ENCODE assay signal across 16 cellular contexts in the genomic region with DNA sequence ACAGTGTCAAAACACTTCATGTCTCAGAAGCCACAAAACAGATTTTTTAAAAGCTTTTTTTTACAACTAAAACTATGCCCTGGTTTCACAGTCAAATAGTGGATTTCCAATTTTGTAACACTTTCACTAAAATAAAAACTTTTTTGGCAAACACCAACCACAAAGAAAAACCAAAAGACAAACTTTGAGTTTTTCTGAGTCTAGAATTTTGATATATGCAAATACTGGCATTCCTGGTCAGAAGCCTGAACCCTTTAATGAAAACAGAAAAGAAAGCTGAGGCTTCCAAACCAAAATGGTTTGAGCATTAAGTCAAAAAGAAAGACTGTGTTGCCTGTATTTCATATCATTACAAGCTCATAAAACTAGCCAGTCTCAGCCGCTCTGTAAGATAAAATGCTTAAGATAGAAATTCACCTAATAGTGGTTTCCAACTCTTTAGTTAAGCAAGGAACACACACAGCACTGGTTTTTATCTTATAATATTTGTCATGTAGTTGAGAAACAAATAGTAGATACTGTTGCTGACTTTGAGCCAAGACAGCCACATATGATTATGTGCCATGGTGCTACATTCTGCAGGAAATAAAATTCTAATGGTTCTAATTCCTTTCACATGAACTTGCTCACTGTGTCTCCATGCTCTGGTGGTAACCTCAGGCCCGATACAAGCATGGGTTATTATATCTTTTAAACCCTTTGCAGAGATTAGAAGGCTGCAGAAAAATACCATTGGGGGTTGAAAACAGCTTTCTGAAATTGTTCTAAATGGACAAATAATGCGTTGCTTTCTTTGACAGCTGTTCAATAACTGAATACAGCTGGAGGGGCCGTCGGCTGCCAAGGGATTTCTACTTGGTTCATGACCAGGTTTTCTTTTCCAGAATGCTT. TPM values are rescaled to one million over a fixed set of nuclear protein-coding genes. Genes with fewer than 3 reads are reported as not detected.
A peak's percentile ranks its signal among the peaks of the same experiment; 100 is the strongest.
DNase-seq lines count a peak whose midpoint lies in the region; ATAC-seq, FAIRE-seq and TF ChIP-seq lines count a peak whose summit lies in the region.
"Had no signal": no experiment of that assay in that cellular context is flagged by ENCODE, and none has a peak within 500 bp of the region (broad histone marks: within the 10 kb centered on the region; RNA-seq: fewer than 3 reads in every experiment).

No MANE protein-coding gene starts in this region.

- H3K27ac Mint-ChIP-seq in activated CD8-positive, alpha-beta T cell treated with anti-CD3 and anti-CD28 coated beads, Interleukin-2, amount 10 ng/mL, durations not matched to agents 7 days and 5 days = no peak overlapping the region
- H3K27ac Mint-ChIP-seq: activated T-helper 2 cell treated with anti-CD3 and anti-CD28 coated beads, Interferon-gamma antibody, Interleukin-2, Interleukin-4, amounts not matched to agents 10 μg/mL and 5 μg/mL and 100 μg/mL, durations not matched to agents 14 hours and 24 hours and 36 hours; T-helper 17 cell had no signal

- peaks cover 6% of the 10 kb centered on the region for H3K27me3 Mint-ChIP-seq in activated CD8-positive, alpha-beta T cell treated with anti-CD3 and anti-CD28 coated beads, Interleukin-2, amount 10 ng/mL, durations not matched to agents 7 days and 5 days (ENCODE audit: low read depth)
- H3K27me3 Mint-ChIP-seq: T-helper 17 cell had no signal

- H3K27me3 ChIP-seq in ACC112 (ENCODE audit: insufficient read depth, low read length) (no peaks in the 10 kb centered on the region), Loucy (ENCODE audit: insufficient read depth, low read length, poor library complexity, severe bottlenecking) (no peaks in the 10 kb centered on the region), endothelial cell of umbilical vein (ENCODE audit: control insufficient read depth in 2 of 2, insufficient read depth in 2 of 2, low read length in 2 of 2) (no peaks in the 10 kb centered on the region)
- H3K27me3 ChIP-seq: upper lobe of right lung had no signal

- BruUV-seq in endothelial cell of umbilical vein (replicated peaks; lab: Mats Ljungman, UMichigan) = no TSS peak

- dilution Hi-C loops in endothelial cell of umbilical vein (cut with MboI; ENCODE audit: extremely low pct_ligation_motif_present, low sequenced_read_pairs) = no loop called here

- CTCF ChIA-PET in endothelial cell of umbilical vein (lab: Charles Lee) = interaction anchor here (1.0 to 1.4 kb wide), 5 partner anchors 10 to 111 kb away, joined by 3 to 6 read pairs (median 4); a partner anchor contains a TSS
- CTCF ChIA-PET in activated CD8-positive, alpha-beta T cell treated with anti-CD3 and anti-CD28 coated beads, Interleukin-2, amount 10 ng/mL, durations not matched to agents 7 days and 5 days (lab: Charles Lee) = no interaction called here

- H3K9me2 ChIP-seq in Loucy (replicated peaks; ENCODE audit: low read depth, low read length) = no peaks in the 10 kb centered on the region

- FAIRE-seq in endothelial cell of umbilical vein (lab: Jason Lieb, UNC) = no peak

- no peaks in the 10 kb centered on the region for H3F3A ChIP-seq in Loucy (ENCODE audit: low read depth)

- DNase-seq in endothelial cell of umbilical vein (ENCODE audit: low read depth, low spot score) (peak; percentile 15), left lobe of liver (ENCODE audit: low spot score) (no peak)
- no peak for DNase-seq in activated T-cell treated with anti-CD3 and anti-CD28 coated beads, Interleukin-2, amount 50 U/mL, for 1 hour
- no peak for DNase-seq in activated CD8-positive, alpha-beta T cell treated with anti-CD3 and anti-CD28 coated beads, Interleukin-2, amount 10 ng/mL, durations not matched to agents 7 days and 5 days
- DNase-seq: AML-193; DMS53; NCI-H345; stimulated activated CD4-positive, alpha-beta T cell treated with anti-CD3 and anti-CD28 coated beads, Interleukin-2, amount 100 ng/mL, for 24 hours; T-helper 17 cell; upper lobe of right lung had no signal

- H3K4me3 ChIP-seq in ACC112 (ENCODE audit: low read depth, low read length) (peak overlapping the region; percentile 37; the same call in 1 of the 2 replicates), Loucy (ENCODE audit: low read length, poor library complexity, severe bottlenecking) (no peak overlapping the region), endothelial cell of umbilical vein (replicated peaks in 1 of 3; ENCODE audit: insufficient read depth in 1 of 3, low read depth in 1 of 3, low read length in 3 of 3) (no peak overlapping the region)
- H3K4me3 ChIP-seq: upper lobe of right lung had no signal

- peak; percentile 20 for ATAC-seq in left lobe of liver
- ATAC-seq in HG03565 (IDR thresholded peaks at IDR 0.05; ENCODE audit: unreplicated experiment) = no peak
- ATAC-seq in activated CD8-positive, alpha-beta T cell treated with anti-CD3 and anti-CD28 coated beads, Interleukin-2, amount 10 ng/mL, durations not matched to agents 7 days and 5 days = no peak
- ATAC-seq in GM21423 (IDR thresholded peaks at IDR 0.05; ENCODE audit: unreplicated experiment) = no peak
- ATAC-seq: Panc1, T-helper 17 cell, upper lobe of right lung had no signal

- peaks cover 3% of the 10 kb centered on the region for H3K79me2 ChIP-seq in ACC112 (ENCODE audit: control insufficient read depth, insufficient read depth, low read length, unreplicated experiment)
- H3K79me2 ChIP-seq in Loucy (ENCODE audit: insufficient read depth, low read length) = no peaks in the 10 kb centered on the region
- peaks cover 64% of the 10 kb centered on the region for H3K79me2 ChIP-seq in endothelial cell of umbilical vein (ENCODE audit: control insufficient read depth, insufficient read depth, low read length)

- H3K4me3 Mint-ChIP-seq in activated CD8-positive, alpha-beta T cell treated with anti-CD3 and anti-CD28 coated beads, Interleukin-2, amount 10 ng/mL, durations not matched to agents 7 days and 5 days = no peak overlapping the region
- H3K4me3 Mint-ChIP-seq: T-helper 17 cell had no signal

- H3K4me1 Mint-ChIP-seq in activated CD8-positive, alpha-beta T cell treated with anti-CD3 and anti-CD28 coated beads, Interleukin-2, amount 10 ng/mL, durations not matched to agents 7 days and 5 days (ENCODE audit: low read depth) = peaks cover 5% of the 10 kb centered on the region

- H3K9me3 ChIP-seq in Loucy (ENCODE audit: insufficient read depth, low read depth, low read length) (no peaks in the 10 kb centered on the region), endothelial cell of umbilical vein (replicated peaks; ENCODE audit: control insufficient read depth, insufficient read depth, low read length) (no peaks in the 10 kb centered on the region)
- H3K9me3 ChIP-seq: upper lobe of right lung had no signal

- POLR2A ChIA-PET in endothelial cell of umbilical vein (lab: Charles Lee) = no interaction called here
- POLR2A ChIA-PET in activated CD8-positive, alpha-beta T cell treated with anti-CD3 and anti-CD28 coated beads, Interleukin-2, amount 10 ng/mL, durations not matched to agents 7 days and 5 days (lab: Charles Lee) = no interaction called here

- no peaks in the 10 kb centered on the region for H3K36me3 Mint-ChIP-seq in activated CD8-positive, alpha-beta T cell treated with anti-CD3 and anti-CD28 coated beads, Interleukin-2, amount 10 ng/mL, durations not matched to agents 7 days and 5 days (ENCODE audit: low read depth)

- no peak for TF ChIP-seq POLR2A in endothelial cell of umbilical vein (IDR thresholded peaks at IDR 0.05; ENCODE audit: low read depth, low read length)

- H3K4me1 ChIP-seq in ACC112 (ENCODE audit: control insufficient read depth, insufficient read depth, low read length, unreplicated experiment) (peaks cover 39% of the 10 kb centered on the region), Loucy (ENCODE audit: insufficient read depth, low read length, poor library complexity, severe bottlenecking) (peaks cover 18% of the 10 kb centered on the region), endothelial cell of umbilical vein (ENCODE audit: control insufficient read depth, extremely low read depth, insufficient read depth, low read length) (peaks cover 29% of the 10 kb centered on the region)

- H3K36me3 ChIP-seq in ACC112 (ENCODE audit: insufficient read depth, low read length) (no peaks in the 10 kb centered on the region), Loucy (ENCODE audit: insufficient read depth, low read length) (no peaks in the 10 kb centered on the region), endothelial cell of umbilical vein (ENCODE audit: control insufficient read depth in 2 of 2, extremely low read depth in 1 of 2, insufficient read depth in 2 of 2, low read length in 2 of 2) (no peaks in the 10 kb centered on the region)
- H3K36me3 ChIP-seq: upper lobe of right lung had no signal

- TF ChIP-seq CTCF in Loucy (conservative IDR thresholded peaks at IDR 0.05; ENCODE audit: low read length) = no peak
- no peak for TF ChIP-seq CTCF in endothelial cell of umbilical vein (IDR thresholded peaks at IDR 0.05; ENCODE audit: extremely low read depth in 1 of 2, insufficient read depth in 1 of 2, low read depth in 1 of 2, low read length in 2 of 2)

- intact Hi-C loops in endothelial cell of umbilical vein (cut with micrococcal nuclease) = no loop called here

- no peaks in the 10 kb centered on the region for H3K9me3 Mint-ChIP-seq in activated CD8-positive, alpha-beta T cell treated with anti-CD3 and anti-CD28 coated beads, Interleukin-2, amount 10 ng/mL, durations not matched to agents 7 days and 5 days (ENCODE audit: insufficient read depth)
- H3K9me3 Mint-ChIP-seq: activated T-helper 2 cell treated with anti-CD3 and anti-CD28 coated beads, Interferon-gamma antibody, Interleukin-2, Interleukin-4, amounts not matched to agents 10 μg/mL and 5 μg/mL and 100 μg/mL, durations not matched to agents 14 hours and 24 hours and 36 hours had no signal

- H2AFZ ChIP-seq in ACC112 (ENCODE audit: low read length, unreplicated experiment) (peak overlapping the region; percentile 35), Loucy (ENCODE audit: low read length) (no peak overlapping the region), endothelial cell of umbilical vein (ENCODE audit: low read depth, low read length) (no peak overlapping the region)

- H3K27ac ChIP-seq in ACC112 (ENCODE audit: low read depth, low read length) (peak overlapping the region; percentile 26), endothelial cell of umbilical vein (ENCODE audit: insufficient read depth, low read depth, low read length) (no peak overlapping the region)
- H3K27ac ChIP-seq: upper lobe of right lung had no signal

- H4K20me1 ChIP-seq in Loucy (ENCODE audit: insufficient read depth, low read length, poor library complexity, severe bottlenecking) (no peaks in the 10 kb centered on the region), endothelial cell of umbilical vein (replicated peaks; ENCODE audit: control insufficient read depth, extremely low read depth, insufficient read depth, low read length) (no peaks in the 10 kb centered on the region)

- H3K9ac ChIP-seq in Loucy (ENCODE audit: low read depth, low read length, poor library complexity, severe bottlenecking) (no peak overlapping the region), endothelial cell of umbilical vein (replicated peaks; ENCODE audit: extremely low read depth, insufficient read depth, low read length) (no peak overlapping the region)

- peak overlapping the region; percentile 19 for H3K4me2 ChIP-seq in Loucy (ENCODE audit: low read depth, low read length, poor library complexity, severe bottlenecking)
- H3K4me2 ChIP-seq in endothelial cell of umbilical vein (ENCODE audit: insufficient read depth, low read length) = no peak overlapping the region

- H3K9me1 ChIP-seq in endothelial cell of umbilical vein (replicated peaks; ENCODE audit: control insufficient read depth, extremely low read depth, insufficient read depth, low read length) = no peaks in the 10 kb centered on the region

RNA-seq across cellular contexts. Expression of a gene that starts 49.4 kb away (rescaled TPM):
- total RNA-seq in endothelial cell of umbilical vein = 75.8 and 81.8 TPM in 2 replicates
- 55.4 and 56.3 TPM in 2 replicates for polyA plus RNA-seq in endothelial cell of umbilical vein
- polyA plus RNA-seq in endothelial cell of umbilical vein (2011; cell fraction: cytosol; rRNA removed) = 60.9 and 66.3 TPM in 2 replicates
- 43.5 and 49.1 TPM in 2 replicates for polyA plus RNA-seq in endothelial cell of umbilical vein (2011; cell fraction: nucleus; rRNA removed)
- 77.1 and 85.9 TPM in 2 replicates for polyA plus RNA-seq in endothelial cell of umbilical vein (2012)
- polyA minus RNA-seq in endothelial cell of umbilical vein = 53.5 and 54.7 TPM in 2 replicates
- polyA minus RNA-seq in endothelial cell of umbilical vein (2011; cell fraction: cytosol; rRNA and poly(A)+ RNA removed) = not detected
- polyA minus RNA-seq in endothelial cell of umbilical vein (2011; cell fraction: nucleus; rRNA and poly(A)+ RNA removed) = 23.6 and 26.6 TPM in 2 replicates
- total RNA-seq in left lobe of liver = 8.6 TPM
- total RNA-seq in activated CD8-positive, alpha-beta T cell treated with anti-CD3 and anti-CD28 coated beads, Interleukin-2, amount 10 ng/mL, durations not matched to agents 7 days and 5 days = 1 to 10 TPM; 4.0 TPM
